Comparison of ENCODE assay signal across 1 cellular context in genomic region chr1:156497078-156497742, GRCh38.
TF ChIP-seq lines count a peak whose summit lies in the region.

No MANE protein-coding gene starts in this region.

TF ChIP-seq in HepG2, 621 proteins besides CTCF, POLR2A, EP300 and RAD21 (continued from another document):
- TF ChIP-seq MTERF4 (CRISPR knock-in tag; IDR thresholded peaks at IDR 0.05) (no peak), HMG20A (CRISPR knock-in tag; IDR thresholded peaks at IDR 0.05; ENCODE audit: borderline replicate concordance) (no peak), HOXA9 (CRISPR knock-in tag; IDR thresholded peaks at IDR 0.05; ENCODE audit: borderline replicate concordance) (no peak), ADNP (CRISPR knock-in tag; IDR thresholded peaks at IDR 0.05) (0 out of 2 replicates have a peak, but pooled peaks have one; percentile 35), ZMYM3 (CRISPR knock-in tag; IDR thresholded peaks at IDR 0.05) (0 out of 2 replicates have a peak, but pooled peaks have one; percentile 41), ZZZ3 (CRISPR knock-in tag; IDR thresholded peaks at IDR 0.05; ENCODE audit: borderline replicate concordance) (no peak), KLF6 (CRISPR knock-in tag; IDR thresholded peaks at IDR 0.05) (no peak)
